Comparison of ENCODE assay signal across 20 cellular contexts in the genomic region with DNA sequence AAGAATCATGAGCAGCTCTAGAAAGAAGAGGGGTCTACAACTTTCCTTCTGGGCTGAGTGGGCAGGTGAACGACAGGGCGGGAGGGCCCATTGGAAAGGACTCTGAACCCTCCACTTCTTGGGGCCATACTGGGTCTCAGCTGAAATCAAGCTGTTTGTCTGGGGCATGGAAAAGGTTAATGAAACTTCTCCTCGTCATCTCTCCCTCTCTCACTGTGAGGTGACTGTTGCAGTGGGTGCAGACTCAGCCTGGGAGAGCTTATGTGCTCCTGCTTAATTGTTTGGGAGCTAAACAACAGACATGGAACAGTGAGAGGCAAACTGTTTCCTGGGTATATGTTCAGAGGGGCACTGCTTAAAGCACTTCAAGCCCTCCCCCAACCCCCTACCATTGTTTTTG.
A peak's percentile ranks its signal among the peaks of the same experiment; 100 is the strongest.
DNase-seq lines count a peak whose midpoint lies in the region; ATAC-seq and TF ChIP-seq lines count a peak whose summit lies in the region.
"Had no signal": no experiment of that assay in that cellular context is flagged by ENCODE, and none has a peak within 500 bp of the region (broad histone marks: within the 10 kb centered on the region; RNA-seq: fewer than 3 reads in every experiment).

No MANE protein-coding gene starts in this region.

- H3K36me3 ChIP-seq in tibial artery = no peaks in the 10 kb centered on the region
- H3K36me3 ChIP-seq: BE2C, right atrium auricular region had no signal

- no peak overlapping the region for H3K4me3 Mint-ChIP-seq in activated CD4-positive, alpha-beta T cell treated with anti-CD3 and anti-CD28 coated beads, Interleukin-2, amount 10 ng/mL, durations not matched to agents 7 days and 5 days
- no peak overlapping the region for H3K4me3 Mint-ChIP-seq in T-helper 17 cell
- H3K4me3 Mint-ChIP-seq in mesothelial cell of epicardium = no peak overlapping the region
- H3K4me3 Mint-ChIP-seq in stimulated activated naive B cell treated with anti-CD40 and anti-IgM and Interleukin-4, amounts not matched to agents 10 μg/mL and 1 μg/mL and 100 μg/mL, for 72 hours = no peak overlapping the region

- H3K9me3 Mint-ChIP-seq in activated CD4-positive, alpha-beta T cell treated with anti-CD3 and anti-CD28 coated beads, Interleukin-2, amount 10 ng/mL, durations not matched to agents 7 days and 5 days = peaks cover 6% of the 10 kb centered on the region
- H3K9me3 Mint-ChIP-seq in mesothelial cell of epicardium = peaks cover 14% of the 10 kb centered on the region
- peaks cover 0 to 7% of the 10 kb centered on the region in 2 donors for H3K9me3 Mint-ChIP-seq in stimulated activated naive B cell treated with anti-CD40 and anti-IgM and Interleukin-4, amounts not matched to agents 10 μg/mL and 1 μg/mL and 100 μg/mL, for 72 hours

- intact Hi-C loops in tibial artery (cut with DNase I; ENCODE audit: low total_unique reads) = no loop called here

- H3K4me1 Mint-ChIP-seq in activated CD4-positive, alpha-beta T cell treated with anti-CD3 and anti-CD28 coated beads, Interleukin-2, amount 10 ng/mL, durations not matched to agents 7 days and 5 days = peaks cover 41% of the 10 kb centered on the region
- peaks cover 50% of the 10 kb centered on the region for H3K4me1 Mint-ChIP-seq in T-helper 17 cell
- peaks cover 21% of the 10 kb centered on the region for H3K4me1 Mint-ChIP-seq in mesothelial cell of epicardium
- peaks cover 19 to 40% of the 10 kb centered on the region in 2 donors for H3K4me1 Mint-ChIP-seq in stimulated activated naive B cell treated with anti-CD40 and anti-IgM and Interleukin-4, amounts not matched to agents 10 μg/mL and 1 μg/mL and 100 μg/mL, for 72 hours

- no peak for DNase-seq in activated CD4-positive, alpha-beta T cell treated with anti-CD3 and anti-CD28 coated beads, Interleukin-2, amount 10 ng/mL, durations not matched to agents 7 days and 5 days
- DNase-seq in activated CD4-positive, alpha-beta T cell treated with anti-CD3 and anti-CD28 coated beads for 1 hour = no peak
- DNase-seq in T-helper 17 cell = no peak
- no peak for DNase-seq in mesothelial cell of epicardium (ENCODE audit: low spot score in 2 of 2, unreplicated experiment in 2 of 2)
- DNase-seq in tibial artery = no peak
- no peak for DNase-seq in stimulated activated naive B cell treated with anti-CD40 and anti-IgM and Interleukin-4, amounts not matched to agents 10 μg/mL and 1 μg/mL and 100 μg/mL, for 72 hours
- DNase-seq: activated CD4-positive, alpha-beta T cell treated with anti-CD3 and anti-CD28 coated beads for 4 hours; activated CD8-positive, alpha-beta memory T cell treated with anti-CD3 and anti-CD28 coated beads, Interleukin-2, amount 50 U/mL, for 48 hours; activated naive CD4-positive, alpha-beta T cell; GF-D8; glutamatergic neuron; NCI-H2227 treated with DMSO at 0.1 percent for 48 hours had no signal

- H3K4me3 ChIP-seq in tibial artery = no peak overlapping the region
- H3K4me3 ChIP-seq: right atrium auricular region had no signal

- H3K27ac Mint-ChIP-seq in activated CD4-positive, alpha-beta T cell treated with anti-CD3 and anti-CD28 coated beads, Interleukin-2, amount 10 ng/mL, durations not matched to agents 7 days and 5 days = peak overlapping the region; percentile 54
- peak overlapping the region; percentile 91 for H3K27ac Mint-ChIP-seq in T-helper 17 cell
- peak overlapping the region; percentile 14 for H3K27ac Mint-ChIP-seq in mesothelial cell of epicardium
- H3K27ac Mint-ChIP-seq in stimulated activated naive B cell treated with anti-CD40 and anti-IgM and Interleukin-4, amounts not matched to agents 10 μg/mL and 1 μg/mL and 100 μg/mL, for 72 hours = no peak overlapping the region

- CTCF ChIA-PET in activated CD4-positive, alpha-beta T cell treated with anti-CD3 and anti-CD28 coated beads, Interleukin-2, amount 10 ng/mL, durations not matched to agents 7 days and 5 days (lab: Charles Lee) = no interaction called here

- ATAC-seq in T-helper 17 cell (no peak), HG02571 (IDR thresholded peaks at IDR 0.05; ENCODE audit: unreplicated experiment) (no peak), GM18502 (IDR thresholded peaks at IDR 0.05; ENCODE audit: poor library complexity, unreplicated experiment) (no peak)
- no peak for ATAC-seq in stimulated activated naive B cell treated with anti-CD40 and anti-IgM and Interleukin-4, amounts not matched to agents 10 μg/mL and 1 μg/mL and 100 μg/mL, for 72 hours (replicated peaks)
- ATAC-seq: HCT116, HepG2, left lobe of liver, SK-N-SH treated with all-trans-retinoic acid at 6 μM for 48 hours had no signal

- H3K9me3 ChIP-seq in T-helper 17 cell (ENCODE audit: control insufficient read depth, low read length, poor library complexity, severe bottlenecking) (no peaks in the 10 kb centered on the region), tibial artery (no peaks in the 10 kb centered on the region)
- H3K9me3 ChIP-seq: BE2C, right atrium auricular region had no signal

- H3K27me3 ChIP-seq in tibial artery = no peaks in the 10 kb centered on the region
- H3K27me3 ChIP-seq: BE2C, right atrium auricular region had no signal

- no peaks in the 10 kb centered on the region for H3K27me3 Mint-ChIP-seq in activated CD4-positive, alpha-beta T cell treated with anti-CD3 and anti-CD28 coated beads, Interleukin-2, amount 10 ng/mL, durations not matched to agents 7 days and 5 days
- H3K27me3 Mint-ChIP-seq in T-helper 17 cell = no peaks in the 10 kb centered on the region
- H3K27me3 Mint-ChIP-seq in mesothelial cell of epicardium (ENCODE audit: low read depth) = no peaks in the 10 kb centered on the region
- H3K27me3 Mint-ChIP-seq in stimulated activated naive B cell treated with anti-CD40 and anti-IgM and Interleukin-4, amounts not matched to agents 10 μg/mL and 1 μg/mL and 100 μg/mL, for 72 hours = no peaks in the 10 kb centered on the region

- POLR2A ChIA-PET in activated CD4-positive, alpha-beta T cell treated with anti-CD3 and anti-CD28 coated beads, Interleukin-2, amount 10 ng/mL, durations not matched to agents 7 days and 5 days (lab: Charles Lee) = no interaction called here

- H3K4me1 ChIP-seq in tibial artery = peaks cover 0 to 5% (median 3%) of the 10 kb centered on the region in 4 donors

- peaks cover 6% of the 10 kb centered on the region for H3K36me3 Mint-ChIP-seq in activated CD4-positive, alpha-beta T cell treated with anti-CD3 and anti-CD28 coated beads, Interleukin-2, amount 10 ng/mL, durations not matched to agents 7 days and 5 days (ENCODE audit: low read depth)
- H3K36me3 Mint-ChIP-seq in T-helper 17 cell (ENCODE audit: low read depth) (peaks cover 5% of the 10 kb centered on the region), mesothelial cell of epicardium (peaks cover 3% of the 10 kb centered on the region)
- H3K36me3 Mint-ChIP-seq in stimulated activated naive B cell treated with anti-CD40 and anti-IgM and Interleukin-4, amounts not matched to agents 10 μg/mL and 1 μg/mL and 100 μg/mL, for 72 hours = peaks cover 0 to 4% of the 10 kb centered on the region in 2 donors

- peak overlapping the region; percentile 37 to 41 for H3K27ac ChIP-seq in tibial artery
- H3K27ac ChIP-seq: right atrium auricular region had no signal

- no peak for TF ChIP-seq CTCF in mesothelial cell of epicardium (IDR thresholded peaks at IDR 0.05; ENCODE audit: unreplicated experiment)
- TF ChIP-seq CTCF in tibial artery (IDR thresholded peaks at IDR 0.05) = no peak
